ENCODE assay signal across 8 cellular contexts in the genomic region with DNA sequence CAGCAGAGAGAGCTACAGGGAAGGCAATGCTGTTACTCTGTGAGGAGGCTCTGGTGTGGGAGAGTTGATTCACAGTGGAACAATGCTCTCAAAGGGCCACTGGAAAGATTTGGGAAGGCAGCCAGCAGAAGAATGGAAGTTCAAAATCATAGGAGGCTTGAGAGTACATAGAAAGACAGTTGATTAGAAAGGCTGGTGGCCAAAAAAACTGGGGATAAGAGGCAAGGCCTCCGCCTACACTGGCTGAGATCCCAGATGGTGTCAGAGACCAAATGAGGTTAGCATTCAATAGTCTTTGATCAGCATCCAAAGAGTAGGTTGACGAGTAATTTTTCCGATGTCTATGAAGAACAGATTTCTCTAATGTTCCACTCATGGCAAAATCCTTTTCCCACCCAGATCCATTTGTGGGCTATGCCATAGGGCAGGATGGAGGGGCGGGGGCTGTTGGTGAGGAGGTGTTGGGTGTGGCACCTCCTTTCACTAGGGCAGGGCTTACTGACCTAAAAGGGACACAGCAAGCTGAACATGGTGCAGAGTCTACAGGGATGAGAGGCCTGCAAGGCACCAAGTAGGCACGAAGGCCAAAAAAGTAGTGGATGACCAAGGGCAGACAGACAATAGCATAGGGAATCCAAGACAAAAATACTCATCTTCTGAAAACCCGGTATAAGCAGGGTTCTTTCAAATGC. TPM values are rescaled to one million over a fixed set of nuclear protein-coding genes. Genes with fewer than 3 reads are reported as not detected.
DNase-seq lines count a peak whose midpoint lies in the region; ATAC-seq and TF ChIP-seq lines count a peak whose summit lies in the region.

No MANE protein-coding gene starts in this region.

- BruUV-seq in Calu3 (replicated peaks; lab: Mats Ljungman, UMichigan): no TSS peak

- DNase-seq in Calu3 (no peak), NCI-H1092 treated with DMSO at 0.1 percent for 48 hours (lab: John Stamatoyannopoulos, UW) (peak; percentile 96), body of pancreas (peak; percentile 56 to 72 (median 64)), myocyte (ENCODE audit: low read depth) (peak; percentile 73), NCI-H524 treated with DMSO at 0.1 percent for 48 hours (lab: John Stamatoyannopoulos, UW) (no peak)
- DNase-seq in naive thymus-derived CD8-positive, alpha-beta T cell: no peak
- no peak for DNase-seq in activated naive CD4-positive, alpha-beta T cell treated with anti-CD3 and anti-CD28 coated beads, Interleukin-2, amount 10 ng/mL, durations not matched to agents 7 days and 5 days

- peaks cover 9% of the 10 kb centered on the region for H3K36me3 Mint-ChIP-seq in Calu3 (ENCODE audit: insufficient read depth, unreplicated experiment)
- H3K36me3 Mint-ChIP-seq in naive thymus-derived CD8-positive, alpha-beta T cell: peaks cover 0 to 7% (median 4%) of the 10 kb centered on the region in 3 donors
- H3K36me3 Mint-ChIP-seq in activated naive CD4-positive, alpha-beta T cell treated with anti-CD3 and anti-CD28 coated beads, Interleukin-2, amount 10 ng/mL, durations not matched to agents 7 days and 5 days: no peaks in the 10 kb centered on the region

- TF ChIP-seq CTCF in Calu3 (IDR thresholded peaks at IDR 0.05; ENCODE audit: unreplicated experiment): no peak
- no peak for TF ChIP-seq CTCF in body of pancreas (IDR thresholded peaks at IDR 0.05)

- peak overlapping the region; percentile 26 for H3K27ac Mint-ChIP-seq in Calu3 (ENCODE audit: unreplicated experiment)
- no peak overlapping the region for H3K27ac Mint-ChIP-seq in naive thymus-derived CD8-positive, alpha-beta T cell
- H3K27ac Mint-ChIP-seq in activated naive CD4-positive, alpha-beta T cell treated with anti-CD3 and anti-CD28 coated beads, Interleukin-2, amount 10 ng/mL, durations not matched to agents 7 days and 5 days: no peak overlapping the region

- intact Hi-C loops in Calu3 (cut with micrococcal nuclease; ENCODE audit: unreplicated experiment): no loop called here
- intact Hi-C loops in body of pancreas (cut with DNase I): no loop called here

- H3K4me1 Mint-ChIP-seq in Calu3 (ENCODE audit: low read depth, unreplicated experiment): peaks cover 55% of the 10 kb centered on the region
- H3K4me1 Mint-ChIP-seq in naive thymus-derived CD8-positive, alpha-beta T cell: peaks cover 0 to 6% (median 1%) of the 10 kb centered on the region in 4 donors
- H3K4me1 Mint-ChIP-seq in activated naive CD4-positive, alpha-beta T cell treated with anti-CD3 and anti-CD28 coated beads, Interleukin-2, amount 10 ng/mL, durations not matched to agents 7 days and 5 days: no peaks in the 10 kb centered on the region

- H3K4me1 ChIP-seq in body of pancreas: peaks cover 10% of the 10 kb centered on the region

- no peak overlapping the region for H3K4me3 ChIP-seq in body of pancreas

- POLR2A ChIA-PET in naive thymus-derived CD8-positive, alpha-beta T cell (lab: Charles Lee): no interaction called here

- H3K4me3 Mint-ChIP-seq in Calu3 (ENCODE audit: low read depth, unreplicated experiment): no peak overlapping the region
- no peak overlapping the region for H3K4me3 Mint-ChIP-seq in naive thymus-derived CD8-positive, alpha-beta T cell
- no peak overlapping the region for H3K4me3 Mint-ChIP-seq in activated naive CD4-positive, alpha-beta T cell treated with anti-CD3 and anti-CD28 coated beads, Interleukin-2, amount 10 ng/mL, durations not matched to agents 7 days and 5 days

- H3K36me3 ChIP-seq in body of pancreas (replicated peaks in 1 of 2; ENCODE audit: insufficient read depth in 1 of 2, low read depth in 2 of 2): no peaks in the 10 kb centered on the region

- H3K27me3 Mint-ChIP-seq in Calu3 (ENCODE audit: unreplicated experiment): no peaks in the 10 kb centered on the region
- peaks cover 0 to 1% (median 0%) of the 10 kb centered on the region in 5 donors for H3K27me3 Mint-ChIP-seq in naive thymus-derived CD8-positive, alpha-beta T cell
- no peaks in the 10 kb centered on the region for H3K27me3 Mint-ChIP-seq in activated naive CD4-positive, alpha-beta T cell treated with anti-CD3 and anti-CD28 coated beads, Interleukin-2, amount 10 ng/mL, durations not matched to agents 7 days and 5 days

- no peaks in the 10 kb centered on the region for H3K9me3 ChIP-seq in body of pancreas

- CTCF ChIA-PET in Calu3 (lab: Charles Lee): no interaction called here
- CTCF ChIA-PET in activated naive CD4-positive, alpha-beta T cell treated with anti-CD3 and anti-CD28 coated beads, Interleukin-2, amount 10 ng/mL, durations not matched to agents 7 days and 5 days (lab: Charles Lee): interaction anchor here (1.0 kb wide), 1 partner anchor 24 kb away, joined by 3 read pairs; no protein-coding TSS in a partner anchor

- 44 to 49% methylated on average over 6 of the region's 6 CpGs for whole genome bisulfite sequencing in body of pancreas, 2 donors

- H3K27me3 ChIP-seq in body of pancreas: no peaks in the 10 kb centered on the region

- H3K9me3 Mint-ChIP-seq in Calu3 (ENCODE audit: low read depth, unreplicated experiment): peaks cover 3% of the 10 kb centered on the region
- H3K9me3 Mint-ChIP-seq in naive thymus-derived CD8-positive, alpha-beta T cell: no peaks in the 10 kb centered on the region
- H3K9me3 Mint-ChIP-seq in activated naive CD4-positive, alpha-beta T cell treated with anti-CD3 and anti-CD28 coated beads, Interleukin-2, amount 10 ng/mL, durations not matched to agents 7 days and 5 days: no peaks in the 10 kb centered on the region

- H3K27ac ChIP-seq in body of pancreas: no peak overlapping the region

- ATAC-seq in body of pancreas: peak; percentile 80
- no peak for ATAC-seq in naive thymus-derived CD8-positive, alpha-beta T cell
- ATAC-seq in HG02678 (IDR thresholded peaks at IDR 0.05; ENCODE audit: unreplicated experiment): no peak

- no peak for TF ChIP-seq POLR2A in body of pancreas (IDR thresholded peaks at IDR 0.05)

RNA-seq across cellular contexts. Expression of gene TEC, which starts 15.1 kb away (rescaled TPM):
- total RNA-seq in Calu3 (2022) (3.2 and 5.4 TPM in 2 replicates), body of pancreas (1 to 10 TPM; 2.1 to 3.3 TPM), myocyte (2.9 and 3.0 TPM in 2 replicates)
- 2.6 TPM for polyA plus RNA-seq in myocyte (2012)
- total RNA-seq in naive thymus-derived CD8-positive, alpha-beta T cell: 1 to 10 TPM; 4.3 to 4.7 TPM
- 1 to 10 TPM; 1.1 to 2.5 (median 1.4) TPM for polyA plus RNA-seq in naive thymus-derived CD8-positive, alpha-beta T cell

Comparison
In these comparisons a context has a peak if more than half of its experiments do, and no peak if none do; other contexts are left out.
1. DNase-seq: peak in NCI-H1092 treated with DMSO at 0.1 percent for 48 hours (single experiment), body of pancreas (4 of 4) and myocyte (single experiment); none in Calu3 (single experiment), naive thymus-derived CD8-positive, alpha-beta T cell (0 of 10), activated naive CD4-positive, alpha-beta T cell treated with anti-CD3 and anti-CD28 coated beads, Interleukin-2, amount 10 ng/mL, durations not matched to agents 7 days and 5 days (single experiment) and NCI-H524 treated with DMSO at 0.1 percent for 48 hours (single experiment).